Comparison of ENCODE assay signal across 8 cellular contexts in the genomic region with DNA sequence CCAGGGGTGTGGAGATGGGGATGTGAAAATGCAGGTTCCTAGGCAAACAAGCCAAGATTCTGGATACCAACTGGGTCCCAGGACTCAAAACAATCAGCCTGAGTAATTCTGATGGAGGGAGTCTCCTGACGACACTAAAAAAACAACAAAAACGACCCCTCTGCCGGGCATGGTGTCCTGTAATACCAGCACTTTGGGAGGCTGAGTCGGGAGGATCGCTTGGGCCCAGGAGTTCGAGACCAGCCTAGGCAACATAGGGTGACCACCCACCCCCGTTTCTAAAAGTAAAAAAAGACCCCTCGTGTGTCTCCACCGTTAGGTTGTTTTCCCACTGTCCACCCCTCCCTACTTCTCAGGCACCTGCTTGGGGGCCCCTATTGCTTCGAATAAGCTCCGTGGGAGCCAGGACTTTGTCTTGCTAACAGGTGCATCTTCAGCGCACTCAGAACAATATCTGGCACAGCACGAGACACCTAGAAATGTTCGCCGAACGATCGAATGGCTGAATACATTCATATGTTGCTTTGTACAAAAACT. TPM values are rescaled to one million over a fixed set of nuclear protein-coding genes. Genes with fewer than 3 reads are reported as not detected.
DNase-seq lines count a peak whose midpoint lies in the region; ATAC-seq and TF ChIP-seq lines count a peak whose summit lies in the region.

No MANE protein-coding gene starts in this region.

- peak overlapping the region; percentile 90 for H3K4me3 ChIP-seq in endodermal cell (ENCODE audit: low read length)

- H3K4me3 Mint-ChIP-seq in endodermal cell (peak overlapping the region; percentile 84), osteocyte (ENCODE audit: unreplicated experiment) (peak overlapping the region; percentile 91)

- H3K9me3 Mint-ChIP-seq in endodermal cell, result no peaks in the 10 kb centered on the region
- H3K9me3 Mint-ChIP-seq in osteocyte (ENCODE audit: unreplicated experiment), result no peaks in the 10 kb centered on the region

- H3K36me3 Mint-ChIP-seq in endodermal cell (ENCODE audit: low read depth), result peaks cover 15% of the 10 kb centered on the region
- H3K36me3 Mint-ChIP-seq in osteocyte (ENCODE audit: unreplicated experiment), result peaks cover 17% of the 10 kb centered on the region

- WGBS in endodermal cell (ENCODE audit: insufficient coverage in 1 of 2, insufficient read length in 1 of 2), 2 experiments, result 19 to 23% methylated on average over 15 to 17 of the region's 17 CpGs

- H3K27me3 Mint-ChIP-seq in endodermal cell (ENCODE audit: insufficient read depth) (no peaks in the 10 kb centered on the region), osteocyte (ENCODE audit: unreplicated experiment) (no peaks in the 10 kb centered on the region)

- TF ChIP-seq CTCF in endodermal cell (conservative IDR thresholded peaks at IDR 0.05) (no peak), osteocyte (IDR thresholded peaks at IDR 0.05) (no peak)

- peak overlapping the region; percentile 96 for H3K27ac ChIP-seq in endodermal cell (ENCODE audit: low read depth, low read length)

- no peaks in the 10 kb centered on the region for H3K9me3 ChIP-seq in endodermal cell (ENCODE audit: control insufficient read depth, low read length)

- no peaks in the 10 kb centered on the region for H3K27me3 ChIP-seq in endodermal cell (ENCODE audit: control insufficient read depth, insufficient read depth, low read length, poor library complexity, severe bottlenecking)

- H3K4me1 Mint-ChIP-seq in endodermal cell (peaks cover 11% of the 10 kb centered on the region), osteocyte (ENCODE audit: unreplicated experiment) (peaks cover 35% of the 10 kb centered on the region)

- ATAC-seq in HG03095 (IDR thresholded peaks at IDR 0.05; ENCODE audit: unreplicated experiment), result no peak

- peaks cover 20% of the 10 kb centered on the region for H3K36me3 ChIP-seq in endodermal cell (ENCODE audit: control insufficient read depth, insufficient read depth, low read length)

- H3K27ac Mint-ChIP-seq in endodermal cell (peak overlapping the region; percentile 89), osteocyte (ENCODE audit: unreplicated experiment) (peak overlapping the region; percentile 94)

- H3K9ac ChIP-seq in endodermal cell (ENCODE audit: extremely low read depth, low read length, poor library complexity, severe bottlenecking), result peak overlapping the region; percentile 93

- H3K4me1 ChIP-seq in endodermal cell (ENCODE audit: control insufficient read depth, insufficient read depth, low read length), result peaks cover 8% of the 10 kb centered on the region

- DNase-seq in DMS79 (lab: John Stamatoyannopoulos, UW) (peak; percentile 5), RPMI8226 (peak; percentile 31), endodermal cell (no peak), osteocyte (ENCODE audit: extremely low spot score, unreplicated experiment) (no peak), GM03348 (ENCODE audit: low spot score) (no peak), NCI-H2107 (lab: John Stamatoyannopoulos, UW) (no peak), NK-92 (lab: John Stamatoyannopoulos, UW; ENCODE audit: unreplicated experiment) (no peak)

RNA-seq across cellular contexts. Expression of a gene that starts 0.7 kb away (rescaled TPM):
- 10 to 100 TPM; 22.9 to 26.4 TPM for total RNA-seq in endodermal cell
- polyA plus RNA-seq in endodermal cell (2013, experiment 1 of 2), result 19.4 TPM
- polyA plus RNA-seq in endodermal cell (2013, experiment 2 of 2), result 18.7 TPM
- 15.8 and 20.7 TPM in 2 replicates for total RNA-seq in osteocyte

Comparison
In these comparisons a context has a peak if more than half of its experiments do, and no peak if none do; other contexts are left out.
1. DNase-seq: peak in DMS79 (single experiment) and RPMI8226 (single experiment); none in endodermal cell (single experiment), osteocyte (single experiment), GM03348 (single experiment), NCI-H2107 (single experiment) and NK-92 (single experiment).